In genomic region chr20:833450-834150, GRCh38 we compare ENCODE assay signal across 1 cellular context.
TF ChIP-seq lines count a peak whose summit lies in the region.

TSS of gene FAM110A (plus strand) at chr20:833715. CDS start at chr20:844805, 11,090 bp downstream.

TF ChIP-seq in K562, 482 proteins besides CTCF, POLR2A, EP300 and RAD21 (continued from another document and continues in another):
- TF ChIP-seq SREBF1 (IDR thresholded peaks at IDR 0.05; ENCODE audit: borderline replicate concordance, low read depth, low read length) (peak; percentile 60; the same call in 1 of the 2 replicates), POLR3A (IDR thresholded peaks at IDR 0.05; ENCODE audit: borderline replicate concordance, extremely low read depth, insufficient read depth, insufficient read length) (no peak), ZNF146 (CRISPR knock-in tag; IDR thresholded peaks at IDR 0.05; ENCODE audit: unreplicated experiment) (no peak), ZNF395 (CRISPR knock-in tag; IDR thresholded peaks at IDR 0.05) (no peak), ATF6 (CRISPR knock-in tag; IDR thresholded peaks at IDR 0.05) (no peak), BRD4 (IDR thresholded peaks at IDR 0.05) (no peak), PHF20 (IDR thresholded peaks at IDR 0.05; ENCODE audit: partially characterized antibody) (no peak), ZBTB34 (CRISPR knock-in tag; IDR thresholded peaks at IDR 0.05) (no peak), NFXL1 (CRISPR knock-in tag; IDR thresholded peaks at IDR 0.05) (no peak), ZNF41 (CRISPR knock-in tag; conservative IDR thresholded peaks at IDR 0.05) (no peak), BRD9 (IDR thresholded peaks at IDR 0.05; ENCODE audit: low read depth, partially characterized antibody) (no peak), NR3C1 (CRISPR knock-in tag; IDR thresholded peaks at IDR 0.05) (no peak), ARID3A (IDR thresholded peaks at IDR 0.05; ENCODE audit: borderline replicate concordance, low read depth, low read length) (no peak), DNMT1 (IDR thresholded peaks at IDR 0.05) (no peak), SNRNP70 (optimal IDR thresholded peaks at IDR 0.05; ENCODE audit: low read depth, low read length) (no peak), ZKSCAN1 (IDR thresholded peaks at IDR 0.05; ENCODE audit: low read depth, low read length) (no peak), GABPB1 (CRISPR knock-in tag; IDR thresholded peaks at IDR 0.05) (peak; percentile 83), ZBTB5 (IDR thresholded peaks at IDR 0.05) (no peak), CUX1 (CRISPR knock-in tag; IDR thresholded peaks at IDR 0.05) (no peak), ZNF586 (CRISPR knock-in tag; conservative IDR thresholded peaks at IDR 0.05) (no peak), SMAD3 (CRISPR knock-in tag; conservative IDR thresholded peaks at IDR 0.05) (no peak), RFX7 (CRISPR knock-in tag; IDR thresholded peaks at IDR 0.05) (no peak), SMARCB1 (IDR thresholded peaks at IDR 0.05; ENCODE audit: insufficient read length, low read depth) (no peak), TEAD4 (IDR thresholded peaks at IDR 0.05; ENCODE audit: low read length) (no peak), TEAD4 (CRISPR knock-in tag; IDR thresholded peaks at IDR 0.05; ENCODE audit: borderline replicate concordance) (no peak), SUPT5H (IDR thresholded peaks at IDR 0.05) (peak; percentile 54; the same call in 1 of the 2 replicates), GTF2E2 (tag; IDR thresholded peaks at IDR 0.05) (no peak), MTF1 (CRISPR knock-in tag; IDR thresholded peaks at IDR 0.05; ENCODE audit: borderline replicate concordance) (no peak), FOXK2 (conservative IDR thresholded peaks at IDR 0.05 in 1 of 2, IDR thresholded peaks at IDR 0.05 in 1 of 2; ENCODE audit: low read depth in 2 of 2) (peak in 1 of 2 experiments; percentile 99; a peak in 2 of 4 replicates), RBM39 (optimal IDR thresholded peaks at IDR 0.05; ENCODE audit: low read depth, low read length) (no peak), IRF2 (CRISPR knock-in tag; IDR thresholded peaks at IDR 0.05) (no peak), E2F3 (CRISPR knock-in tag; IDR thresholded peaks at IDR 0.05) (no peak), ZNF583 (CRISPR knock-in tag; IDR thresholded peaks at IDR 0.05) (no peak), ZC3H4 (CRISPR knock-in tag; IDR thresholded peaks at IDR 0.05; ENCODE audit: borderline replicate concordance) (no peak), BMI1 (IDR thresholded peaks at IDR 0.05; ENCODE audit: low read length) (peak; percentile 62; the same call in 1 of the 2 replicates), ZNF253 (CRISPR knock-in tag; conservative IDR thresholded peaks at IDR 0.05) (no peak), NCOA4 (IDR thresholded peaks at IDR 0.05; ENCODE audit: partially characterized antibody) (no peak), ID3 (CRISPR knock-in tag; IDR thresholded peaks at IDR 0.05) (no peak), ID3 (tag; IDR thresholded peaks at IDR 0.05) (peak; percentile 65; the same call in 1 of the 2 replicates), MYC (IDR thresholded peaks at IDR 0.05; ENCODE audit: low read depth, low read length) (no peak; the same call in 1 of the 2 replicates), MYC (CRISPR knock-in tag; IDR thresholded peaks at IDR 0.05; ENCODE audit: borderline replicate concordance, low read depth) (no peak), CREB3 (tag; conservative IDR thresholded peaks at IDR 0.05; ENCODE audit: low read depth) (no peak), ZNF165 (CRISPR knock-in tag; IDR thresholded peaks at IDR 0.05; ENCODE audit: borderline replicate concordance) (no peak), ZNF518B (CRISPR knock-in tag; IDR thresholded peaks at IDR 0.05) (no peak), ZNF277 (CRISPR knock-in tag; IDR thresholded peaks at IDR 0.05; ENCODE audit: borderline replicate concordance) (no peak), ZNF561 (CRISPR knock-in tag; conservative IDR thresholded peaks at IDR 0.05) (no peak)
